Comparison of ENCODE assay signal across 8 cellular contexts in genomic region chr10:113958631-113959382, GRCh38.
A peak's percentile ranks its signal among the peaks of the same experiment; 100 is the strongest.
DNase-seq lines count a peak whose midpoint lies in the region; ATAC-seq, FAIRE-seq and TF ChIP-seq lines count a peak whose summit lies in the region.

No MANE protein-coding gene starts in this region.

- DNase-seq in AG08395 (ENCODE audit: low spot score) (peak; percentile 94), H4 (ENCODE audit: low spot score) (peak; percentile 89), SHP77 (lab: John Stamatoyannopoulos, UW) (peak; percentile 42 to 56), fibroblast of lung (ENCODE audit: low read depth in 2 of 2) (peak; percentile 88 to 95), pancreas (no peak), WERI-Rb-1 (no peak), KG1 (lab: John Stamatoyannopoulos, UW) (no peak)
- DNase-seq in activated CD4-positive, CD25-positive, alpha-beta regulatory T cell (lab: John Stamatoyannopoulos, UW), result no peak

- no peaks in the 10 kb centered on the region for H4K20me1 ChIP-seq in fibroblast of lung (ENCODE audit: control insufficient read depth, extremely low read depth, insufficient read depth, low read length)

- H3K27me3 ChIP-seq in fibroblast of lung (ENCODE audit: control insufficient read depth, insufficient read depth, low read length) (no peaks in the 10 kb centered on the region), pancreas (no peaks in the 10 kb centered on the region), WERI-Rb-1 (ENCODE audit: insufficient read depth, low read depth, severe bottlenecking) (no peaks in the 10 kb centered on the region)

- no peak for TF ChIP-seq CTCF in fibroblast of lung (conservative IDR thresholded peaks at IDR 0.05 in 1 of 2, IDR thresholded peaks at IDR 0.05 in 1 of 2; ENCODE audit: low read depth in 1 of 2, low read length in 2 of 2)
- no peak for TF ChIP-seq CTCF in pancreas (IDR thresholded peaks at IDR 0.05)
- no peak for TF ChIP-seq CTCF in WERI-Rb-1 (IDR thresholded peaks at IDR 0.05; ENCODE audit: low read depth, low read length)

- no peaks in the 10 kb centered on the region for H3K79me2 ChIP-seq in fibroblast of lung (ENCODE audit: control insufficient read depth, insufficient read depth, low read length)

- no peak overlapping the region for H3K9ac ChIP-seq in fibroblast of lung (ENCODE audit: insufficient read depth, low read length)

- peak; percentile 52 to 82 (median 76) for ATAC-seq in pancreas

- 73% methylated on average over 11 of the region's 11 CpGs for WGBS in pancreas, 2 donors

- H3K4me1 ChIP-seq in fibroblast of lung (ENCODE audit: control insufficient read depth, extremely low read depth, insufficient read depth, low read length) (peaks cover 14% of the 10 kb centered on the region), pancreas (peaks cover 0 to 8% (median 0%) of the 10 kb centered on the region in 3 donors)

- H2AFZ ChIP-seq in fibroblast of lung (ENCODE audit: low read length), result peak overlapping the region; percentile 5

- H3K9me3 ChIP-seq in fibroblast of lung (ENCODE audit: control insufficient read depth, insufficient read depth, low read depth, low read length) (no peaks in the 10 kb centered on the region), pancreas (no peaks in the 10 kb centered on the region), WERI-Rb-1 (ENCODE audit: severe bottlenecking) (no peaks in the 10 kb centered on the region)

- peak overlapping the region; percentile 38 for H3K4me2 ChIP-seq in fibroblast of lung (ENCODE audit: extremely low read depth, insufficient read depth, low read length)

- intact Hi-C loops in pancreas (cut with DNase I), result no loop called here

- no peaks in the 10 kb centered on the region for H3K36me3 ChIP-seq in fibroblast of lung (ENCODE audit: control insufficient read depth, insufficient read depth, low read length)
- no peaks in the 10 kb centered on the region for H3K36me3 ChIP-seq in pancreas
- no peaks in the 10 kb centered on the region for H3K36me3 ChIP-seq in WERI-Rb-1

- H3K4me3 ChIP-seq in fibroblast of lung (replicated peaks in 1 of 4; ENCODE audit: control extremely low read depth in 1 of 4, insufficient read depth in 1 of 4, low read depth in 3 of 4, low read length in 4 of 4) (no peak overlapping the region), pancreas (no peak overlapping the region), WERI-Rb-1 (ENCODE audit: low read depth, low read length) (no peak overlapping the region)

- H3K27ac ChIP-seq in fibroblast of lung (ENCODE audit: insufficient read depth, low read length), result peak overlapping the region; percentile 66
- H3K27ac ChIP-seq in pancreas, result peak overlapping the region in 3 of 4 donors; percentile 4 to 50 (median 22)
- H3K27ac ChIP-seq in WERI-Rb-1, result no peak overlapping the region

- peak; percentile 49 for FAIRE-seq in pancreas (lab: Jason Lieb, UNC)

Comparison
In these comparisons a context has a peak if more than half of its experiments do, and no peak if none do; other contexts are left out.
1. DNase-seq: peak in AG08395 (single experiment), H4 (single experiment), SHP77 (2 of 2) and fibroblast of lung (2 of 2); none in pancreas (0 of 6), activated CD4-positive, CD25-positive, alpha-beta regulatory T cell (0 of 4), WERI-Rb-1 (single experiment) and KG1 (single experiment).